Comparison of ENCODE assay signal across 8 cellular contexts in the genomic region with DNA sequence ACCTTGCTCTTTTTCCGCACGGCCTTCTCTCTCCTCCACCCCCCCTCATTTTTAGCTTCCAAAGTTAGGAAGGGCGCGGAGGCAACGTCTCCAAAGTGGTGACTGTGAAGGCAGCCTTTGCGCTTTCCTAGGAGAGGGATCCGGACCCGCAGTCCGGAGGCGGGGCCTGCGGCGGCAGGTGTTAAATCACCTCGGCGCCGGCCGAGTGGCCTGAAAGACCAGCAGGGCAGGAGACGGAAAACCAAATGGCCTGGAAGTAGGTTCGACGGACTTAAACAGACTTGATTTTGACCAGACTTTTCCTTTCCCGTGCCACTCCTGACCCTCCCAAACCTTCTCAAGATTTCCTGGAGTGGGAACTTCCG. TPM values are rescaled to one million over a fixed set of nuclear protein-coding genes. Genes with fewer than 3 reads are reported as not detected.
DNase-seq lines count a peak whose midpoint lies in the region; ATAC-seq and TF ChIP-seq lines count a peak whose summit lies in the region.

No MANE protein-coding gene starts in this region.

- H3K9me3 ChIP-seq in ascending aorta: no peaks in the 10 kb centered on the region

- TF ChIP-seq CTCF in RWPE1 (conservative IDR thresholded peaks at IDR 0.05; ENCODE audit: low read depth) (no peak), ascending aorta (IDR thresholded peaks at IDR 0.05) (no peak)

- peak; percentile 85 for DNase-seq in Right ventricle myocardium inferior (ENCODE audit: missing footprints)
- no peak for DNase-seq in cardiac septum (ENCODE audit: low spot score)
- peak; percentile 64 for DNase-seq in RWPE1 (ENCODE audit: low spot score)
- DNase-seq in ascending aorta (ENCODE audit: low spot score in 2 of 2): peak in 1 of 2 donors; percentile 75
- DNase-seq in hepatic stellate cell (ENCODE audit: low spot score): peak; percentile 48
- DNase-seq in renal cortical epithelial cell (ENCODE audit: low read depth): peak; percentile 41

- peak overlapping the region; percentile 88 for H3K27ac ChIP-seq in RWPE1
- peak overlapping the region; percentile 96 to 100 for H3K27ac ChIP-seq in ascending aorta

- peaks cover 3 to 21% of the 10 kb centered on the region in 2 donors for H3K4me1 ChIP-seq in ascending aorta

- ATAC-seq in Right ventricle myocardium inferior (peak; percentile 1), HG03159 (IDR thresholded peaks at IDR 0.05; ENCODE audit: unreplicated experiment) (peak; percentile 9), GM18519 (IDR thresholded peaks at IDR 0.05; ENCODE audit: low FRiP score, unreplicated experiment) (no peak)

- intact Hi-C loops in Right ventricle myocardium inferior (cut with DNase I) (loop anchor here (1.0 kb wide), 1 partner anchor 232 kb away; no protein-coding TSS in a partner anchor), cardiac septum (cut with DNase I) (loop anchor here (2.0 to 5.0 kb wide), 3 partner anchors 231 to 503 kb away; partner anchors contain the start of genes DCAF17, METTL8 and TLK1), ascending aorta (cut with DNase I) (loop anchor here (1.0 to 10.0 kb wide), 9 partner anchors 44 to 1625 kb away; partner anchors contain the start of genes CYBRD1, DCAF17, DYNC1I2 and ERICH2)

- H3K27me3 ChIP-seq in ascending aorta: no peaks in the 10 kb centered on the region

- peak overlapping the region; percentile 91 to 100 for H3K4me3 ChIP-seq in ascending aorta

- no peaks in the 10 kb centered on the region for H3K36me3 ChIP-seq in ascending aorta

- CTCF ChIA-PET in RWPE1 (lab: Yijun Ruan, JAX): interaction anchor here (0.8 to 1.2 kb wide), 4 partner anchors 16 to 486 kb away, joined by 3 to 6 read pairs (median 4); no protein-coding TSS in a partner anchor

- POLR2A ChIA-PET in RWPE1 (lab: Yijun Ruan, JAX; ENCODE audit: low non-redundant PET): interaction anchor here (0.6 to 0.7 kb wide), 2 partner anchors 15 to 267 kb away, joined by 3 read pairs; no protein-coding TSS in a partner anchor

RNA-seq across cellular contexts. Expression of gene GORASP2, which starts 0.6 kb away (rescaled TPM):
- total RNA-seq in Right ventricle myocardium inferior: 57.1 TPM
- total RNA-seq in cardiac septum: 67.1 TPM
- total RNA-seq in ascending aorta: 21.5 TPM
- total RNA-seq in renal cortical epithelial cell: 30.9 and 39.1 TPM in 2 replicates
